ENCODE assay signal across 17 cellular contexts in genomic region chr2:31429040-31429439, GRCh38. TPM values are rescaled to one million over a fixed set of nuclear protein-coding genes. Genes with fewer than 3 reads are reported as not detected.
DNase-seq lines count a peak whose midpoint lies in the region; ATAC-seq and TF ChIP-seq lines count a peak whose summit lies in the region.
"Had no signal": no experiment of that assay in that cellular context is flagged by ENCODE, and none has a peak within 500 bp of the region (broad histone marks: within the 10 kb centered on the region; RNA-seq: fewer than 3 reads in every experiment).

No MANE protein-coding gene starts in this region.

- CTCF ChIA-PET in MCF 10A (lab: Yijun Ruan, JAX) (interaction anchor here (0.8 to 1.1 kb wide), 3 partner anchors 14 to 301 kb away, joined by 3 to 5 read pairs (median 3); partner anchors contain the start of gene XDH), mammary epithelial cell (lab: Charles Lee; ENCODE audit: low non-redundant PET) (no interaction called here), SK-N-SH (lab: Yijun Ruan, JAX) (no interaction called here)

- no peak for ATAC-seq in foreskin keratinocyte
- ATAC-seq: GM23338, HCT116 had no signal

- H3K4me1 ChIP-seq in breast epithelium: no peaks in the 10 kb centered on the region
- H3K4me1 ChIP-seq in mammary epithelial cell (ENCODE audit: insufficient read depth, low read length): peaks cover 35% of the 10 kb centered on the region
- H3K4me1 ChIP-seq in foreskin keratinocyte: peaks cover 25% of the 10 kb centered on the region
- H3K4me1 ChIP-seq in sigmoid colon: no peaks in the 10 kb centered on the region
- peaks cover 0 to 9% of the 10 kb centered on the region in 2 experiments; a peak in 1 of 4 replicates for H3K4me1 ChIP-seq in SK-N-SH (ENCODE audit: control insufficient read depth in 1 of 2, insufficient read depth in 2 of 2, low read depth in 1 of 2, low read length in 1 of 2)
- H3K4me1 ChIP-seq: BLaER1 had no signal

- H3K4me3 Mint-ChIP-seq in MCF 10A (ENCODE audit: unreplicated experiment): no peak overlapping the region
- H3K4me3 Mint-ChIP-seq: CD14-positive monocyte, GM23338, HFFc6 had no signal

- H3K9me2 ChIP-seq in SK-N-SH: no peaks in the 10 kb centered on the region

- TF ChIP-seq RAD21 in SK-N-SH (IDR thresholded peaks at IDR 0.05; ENCODE audit: low read length): no peak

- in situ Hi-C loops in mammary epithelial cell (cut with MboI; ENCODE audit: low sequenced_read_pairs in 2 of 2): loop anchor here (25.0 kb wide), 2 partner anchors 192 to 717 kb away; partner anchors contain the start of gene EHD3 (in 1 of the 2)

- H3K79me2 ChIP-seq in mammary epithelial cell (ENCODE audit: insufficient read depth, low read length) (no peaks in the 10 kb centered on the region), SK-N-SH (ENCODE audit: insufficient read depth) (no peaks in the 10 kb centered on the region)

- H3K4me2 ChIP-seq in mammary epithelial cell (ENCODE audit: insufficient read depth, low read depth, low read length) (peak overlapping the region; percentile 76), SK-N-SH (no peak overlapping the region)
- H3K4me2 ChIP-seq: A549, BLaER1, GM23338 had no signal

- no peaks in the 10 kb centered on the region for H4K20me1 ChIP-seq in mammary epithelial cell (ENCODE audit: insufficient read depth, low read length)
- H4K20me1 ChIP-seq in SK-N-SH (ENCODE audit: insufficient read depth): no peaks in the 10 kb centered on the region
- H4K20me1 ChIP-seq: BLaER1 had no signal

- H3K9ac ChIP-seq in mammary epithelial cell (ENCODE audit: insufficient read depth, low read length) (no peak overlapping the region), SK-N-SH (no peak overlapping the region)
- H3K9ac ChIP-seq: BLaER1 had no signal

- H3K4me1 Mint-ChIP-seq in MCF 10A (ENCODE audit: insufficient read depth, unreplicated experiment): peaks cover 19% of the 10 kb centered on the region
- H3K4me1 Mint-ChIP-seq: CD14-positive monocyte, GM23338 had no signal

- H3K9me3 ChIP-seq in breast epithelium: no peaks in the 10 kb centered on the region
- no peaks in the 10 kb centered on the region for H3K9me3 ChIP-seq in mammary epithelial cell (replicated peaks; ENCODE audit: insufficient read depth, low read length)
- no peaks in the 10 kb centered on the region for H3K9me3 ChIP-seq in sigmoid colon
- no peaks in the 10 kb centered on the region for H3K9me3 ChIP-seq in SK-N-SH
- H3K9me3 ChIP-seq: BLaER1 had no signal

- H3K27ac ChIP-seq in breast epithelium (peak overlapping the region; percentile 56 to 71), mammary epithelial cell (ENCODE audit: insufficient read depth, low read depth, low read length) (peak overlapping the region; percentile 89), foreskin keratinocyte (peak overlapping the region; percentile 68), sigmoid colon (no peak overlapping the region), SK-N-SH (ENCODE audit: low read depth in 2 of 2, low read length in 1 of 2) (no peak overlapping the region)
- H3K27ac ChIP-seq: 22Rv1, BLaER1 had no signal

- H3K36me3 ChIP-seq in breast epithelium (no peaks in the 10 kb centered on the region), mammary epithelial cell (ENCODE audit: insufficient read depth, low read length) (no peaks in the 10 kb centered on the region), sigmoid colon (no peaks in the 10 kb centered on the region), SK-N-SH (replicated peaks in 1 of 2; ENCODE audit: control insufficient read depth in 1 of 2, insufficient read depth in 2 of 2, low read length in 1 of 2) (no peaks in the 10 kb centered on the region)
- H3K36me3 ChIP-seq: BLaER1 had no signal

- no peaks in the 10 kb centered on the region for H3K9me3 Mint-ChIP-seq in MCF 10A (ENCODE audit: unreplicated experiment)
- H3K9me3 Mint-ChIP-seq: HFFc6 had no signal

- H3K4me3 ChIP-seq in breast epithelium: no peak overlapping the region
- no peak overlapping the region for H3K4me3 ChIP-seq in mammary epithelial cell (replicated peaks in 1 of 3; ENCODE audit: insufficient read depth in 1 of 3, low read depth in 2 of 3, low read length in 3 of 3)
- no peak overlapping the region for H3K4me3 ChIP-seq in sigmoid colon
- H3K4me3 ChIP-seq in SK-N-SH (ENCODE audit: low read depth in 2 of 2, low read length in 1 of 2): no peak overlapping the region
- H3K4me3 ChIP-seq: A549, BLaER1, GM23338 had no signal

- POLR2A ChIA-PET in MCF 10A (lab: Yijun Ruan, JAX) (interaction anchor here (0.6 to 3.0 kb wide), 5 partner anchors 14 to 75 kb away, joined by 3 to 20 read pairs (median 3); partner anchors contain the start of gene XDH), SK-N-SH (lab: Yijun Ruan, JAX) (no interaction called here)

- H3K27ac Mint-ChIP-seq in MCF 10A (ENCODE audit: low read depth, unreplicated experiment): no peak overlapping the region
- H3K27ac Mint-ChIP-seq: CD14-positive monocyte, GM23338, HFFc6 had no signal

- no peaks in the 10 kb centered on the region for H3K27me3 ChIP-seq in breast epithelium
- H3K27me3 ChIP-seq in mammary epithelial cell (ENCODE audit: insufficient read depth, low read length): no peaks in the 10 kb centered on the region
- H3K27me3 ChIP-seq in foreskin keratinocyte: no peaks in the 10 kb centered on the region
- no peaks in the 10 kb centered on the region for H3K27me3 ChIP-seq in sigmoid colon
- no peaks in the 10 kb centered on the region for H3K27me3 ChIP-seq in SK-N-SH (ENCODE audit: insufficient read depth)
- H3K27me3 ChIP-seq: BLaER1 had no signal

- TF ChIP-seq POLR2A in breast epithelium (IDR thresholded peaks at IDR 0.05): no peak
- no peak for TF ChIP-seq POLR2A in sigmoid colon (IDR thresholded peaks at IDR 0.05)

- TF ChIP-seq EP300 in sigmoid colon (IDR thresholded peaks at IDR 0.05) (no peak), SK-N-SH (IDR thresholded peaks at IDR 0.05; ENCODE audit: borderline replicate concordance in 1 of 2, low read depth in 1 of 2, low read length in 1 of 2) (no peak)

- TF ChIP-seq CTCF in breast epithelium (IDR thresholded peaks at IDR 0.05): no peak
- TF ChIP-seq CTCF in MCF 10A (IDR thresholded peaks at IDR 0.05; ENCODE audit: unreplicated experiment): no peak
- TF ChIP-seq CTCF in mammary epithelial cell (conservative IDR thresholded peaks at IDR 0.05 in 1 of 2, IDR thresholded peaks at IDR 0.05 in 1 of 2; ENCODE audit: extremely low read depth in 1 of 2, insufficient read depth in 1 of 2, low read depth in 1 of 2, low read length in 2 of 2): no peak
- TF ChIP-seq CTCF in foreskin keratinocyte (conservative IDR thresholded peaks at IDR 0.05): no peak
- no peak for TF ChIP-seq CTCF in sigmoid colon (IDR thresholded peaks at IDR 0.05)
- no peak for TF ChIP-seq CTCF in SK-N-SH (IDR thresholded peaks at IDR 0.05)

- no peak overlapping the region for H2AFZ ChIP-seq in mammary epithelial cell (ENCODE audit: low read depth, low read length)
- H2AFZ ChIP-seq in SK-N-SH (ENCODE audit: low read depth): no peak overlapping the region
- H2AFZ ChIP-seq: GM23338 had no signal

- H3K27me3 Mint-ChIP-seq in MCF 10A (ENCODE audit: insufficient read depth, unreplicated experiment): no peaks in the 10 kb centered on the region

- no peaks in the 10 kb centered on the region for H3F3A ChIP-seq in SK-N-SH (replicated peaks; ENCODE audit: insufficient read depth)

- no peak for DNase-seq in breast epithelium (ENCODE audit: low spot score in 2 of 2)
- no peak for DNase-seq in MCF 10A (ENCODE audit: unreplicated experiment)
- DNase-seq in mammary epithelial cell: no peak
- no peak for DNase-seq in foreskin keratinocyte
- DNase-seq in renal cortical epithelial cell (ENCODE audit: low read depth): peak; percentile 27
- no peak for DNase-seq in DMS114 treated with DMSO at 0.1 percent for 48 hours (lab: John Stamatoyannopoulos, UW; ENCODE audit: unreplicated experiment)
- DNase-seq in sigmoid colon: no peak
- no peak for DNase-seq in SK-N-SH
- DNase-seq: CD4-positive, alpha-beta memory T cell; DMS 273 treated with DMSO at 0.1 percent for 48 hours had no signal

- dilution Hi-C loops in mammary epithelial cell (cut with HindIII; ENCODE audit: low sequenced_read_pairs): loop anchor here (5.0 kb wide), 2 partner anchors 48 to 87 kb away; no protein-coding TSS in a partner anchor

- BruUV-seq in MCF 10A (replicated peaks; lab: Mats Ljungman, UMichigan) (no TSS peak), mammary epithelial cell (replicated peaks; lab: Mats Ljungman, UMichigan) (no TSS peak)

- H3K36me3 Mint-ChIP-seq in MCF 10A (ENCODE audit: insufficient read depth, unreplicated experiment): no peaks in the 10 kb centered on the region
- H3K36me3 Mint-ChIP-seq: CD14-positive monocyte; CD4-positive, alpha-beta memory T cell had no signal

- intact Hi-C loops in breast epithelium (cut with DNase I; ENCODE audit: low total_unique reads) (no loop called here), MCF 10A (cut with micrococcal nuclease) (no loop called here), mammary epithelial cell (cut with micrococcal nuclease) (loop anchor here (1.0 to 2.0 kb wide), 2 partner anchors 44 to 91 kb away; no protein-coding TSS in a partner anchor), sigmoid colon (cut with DNase I) (no loop called here)

TF ChIP-seq in SK-N-SH, 30 proteins besides CTCF, POLR2A, EP300 and RAD21 (continues in another document):
- TF ChIP-seq ZBTB33 (IDR thresholded peaks at IDR 0.05; ENCODE audit: borderline replicate concordance, low read depth): no peak

RNA-seq across cellular contexts. Expression of gene XDH, which starts 14.5 kb away (rescaled TPM):
- total RNA-seq in breast epithelium (1 to 10 TPM in 2 of 3 donors, under 1 TPM in 1; 0.16 to 6.9 (median 1.3) TPM), MCF 10A (2022) (29.3 and 47.5 TPM in 2 replicates), mammary epithelial cell (10 to 100 TPM; 23.3 to 51.1 TPM), foreskin keratinocyte (19.3 and 23.6 TPM in 2 replicates), renal cortical epithelial cell (2.0 and 25.9 TPM in 2 replicates), sigmoid colon (under 1 TPM in 1 of 4 donors, not detected in 3; 0.71 TPM)
- polyA plus RNA-seq in mammary epithelial cell (45.1 TPM), foreskin keratinocyte (6.6 and 7.7 TPM in 2 replicates), sigmoid colon (10 to 100 TPM in 2 of 3 donors, 1 to 10 TPM in 1; 9.0 to 30.1 (median 12.5) TPM), SK-N-SH (2012; rRNA removed) (0.33 and 0.50 TPM in 2 replicates)
- 118 TPM for polyA minus RNA-seq in mammary epithelial cell
- 0.34 and 0.40 TPM in 2 replicates for polyA plus RNA-seq in SK-N-SH (2012; cell fraction: cytosol; rRNA removed)
- 0.69 and 0.86 TPM in 2 replicates for polyA plus RNA-seq in SK-N-SH (2012; cell fraction: nucleus; rRNA removed)
- total RNA-seq: CD4-positive, alpha-beta memory T cell had no signal
- polyA plus RNA-seq: CD14-positive monocyte; CD4-positive, alpha-beta memory T cell had no signal

Comparison
In these comparisons a context has a peak if more than half of its experiments do, and no peak if none do; other contexts are left out.
1. H3K27ac ChIP-seq: peak in breast epithelium (2 of 2), mammary epithelial cell (single experiment) and foreskin keratinocyte (single experiment); none in sigmoid colon (0 of 4) and SK-N-SH (0 of 2).